Comparison of ENCODE assay signal across 15 cellular contexts in the genomic region with DNA sequence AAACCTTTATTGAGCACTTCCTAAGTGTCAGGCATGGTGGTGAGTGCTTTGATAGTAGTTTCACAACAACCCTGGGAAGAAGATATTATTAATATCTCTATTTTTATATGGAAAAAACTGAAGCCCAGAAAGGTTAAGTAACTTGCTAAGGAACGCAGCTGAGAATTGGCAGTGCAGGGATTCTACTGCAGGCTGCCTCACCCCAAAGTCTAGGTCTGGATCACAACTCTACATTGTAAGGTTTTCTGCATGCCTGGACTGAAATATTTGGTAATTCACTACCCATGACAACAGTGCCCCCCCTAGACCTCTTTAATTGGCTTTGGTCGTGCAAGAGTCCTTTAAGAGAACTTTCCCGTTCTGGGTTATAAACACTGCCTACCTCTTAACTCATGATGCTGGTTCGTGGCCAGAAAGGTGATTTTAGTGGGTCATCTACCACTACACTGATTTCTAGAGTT.
DNase-seq lines count a peak whose midpoint lies in the region; FAIRE-seq and TF ChIP-seq lines count a peak whose summit lies in the region.
"Had no signal": no experiment of that assay in that cellular context is flagged by ENCODE, and none has a peak within 500 bp of the region (broad histone marks: within the 10 kb centered on the region; RNA-seq: fewer than 3 reads in every experiment).

No MANE protein-coding gene starts in this region.

- DNase-seq in AG10803 (ENCODE audit: low read depth) (peak; percentile 59), HS-5 (ENCODE audit: low read depth) (peak; percentile 6), amniotic epithelial cell (ENCODE audit: low read depth) (peak; percentile 23), keratinocyte (ENCODE audit: low read depth, low spot score) (no peak), transverse colon (no peak), germinal center (ENCODE audit: low spot score) (no peak), NCI-H2227 treated with DMSO at 0.1 percent for 48 hours (lab: John Stamatoyannopoulos, UW) (no peak), ecto neural progenitor cell (ENCODE audit: low spot score) (no peak)
- DNase-seq: DND-41, glutamatergic neuron, NCI-H1092 treated with DMSO at 0.1 percent for 48 hours, upper lobe of left lung had no signal

- H2AFZ ChIP-seq in keratinocyte (ENCODE audit: control insufficient read depth, low read length), result peak overlapping the region; percentile 5

- no peak overlapping the region for H3K4me3 ChIP-seq in AG10803 (ENCODE audit: low read length)
- peak overlapping the region in 2 of 3 experiments; percentile 5 to 56 for H3K4me3 ChIP-seq in keratinocyte (ENCODE audit: control insufficient read depth in 2 of 3, extremely low read depth in 1 of 3, insufficient read depth in 2 of 3, low read depth in 1 of 3, low read length in 3 of 3)
- no peak overlapping the region for H3K4me3 ChIP-seq in transverse colon
- H3K4me3 ChIP-seq: BLaER1, upper lobe of left lung had no signal

- H3K27ac ChIP-seq in keratinocyte (ENCODE audit: control insufficient read depth, insufficient read depth, low read length) (peak overlapping the region; percentile 88), transverse colon (no peak overlapping the region)
- H3K27ac ChIP-seq: BLaER1, upper lobe of left lung had no signal

- intact Hi-C loops in transverse colon (cut with DNase I; ENCODE audit: low total_unique reads), result no loop called here

- H3K4me1 ChIP-seq in keratinocyte (ENCODE audit: control insufficient read depth, extremely low read depth, insufficient read depth, low read length), result peaks cover 41% of the 10 kb centered on the region
- H3K4me1 ChIP-seq in transverse colon, result no peaks in the 10 kb centered on the region
- H3K4me1 ChIP-seq: BLaER1, upper lobe of left lung had no signal

- H3K9me3 ChIP-seq in keratinocyte (ENCODE audit: control insufficient read depth, low read depth, low read length) (no peaks in the 10 kb centered on the region), transverse colon (no peaks in the 10 kb centered on the region)
- H3K9me3 ChIP-seq: BLaER1, upper lobe of left lung had no signal

- TF ChIP-seq EP300 in transverse colon (IDR thresholded peaks at IDR 0.05; ENCODE audit: low read depth), result no peak

- H3K9ac ChIP-seq in keratinocyte (ENCODE audit: control insufficient read depth, extremely low read depth, insufficient read depth, low read length), result no peak overlapping the region
- H3K9ac ChIP-seq: BLaER1 had no signal

- H4K20me1 ChIP-seq in keratinocyte (ENCODE audit: control insufficient read depth, extremely low read depth, insufficient read depth, low read length), result no peaks in the 10 kb centered on the region
- H4K20me1 ChIP-seq: BLaER1 had no signal

- dilution Hi-C loops in keratinocyte (cut with MboI; ENCODE audit: extremely low pct_ligation_motif_present, low sequenced_read_pairs), result loop anchor here (25.0 kb wide), 1 partner anchor 117 kb away; no protein-coding TSS in a partner anchor

- peak overlapping the region; percentile 85 for H3K4me2 ChIP-seq in keratinocyte (ENCODE audit: control insufficient read depth, extremely low read depth, insufficient read depth, low read depth, low read length)
- H3K4me2 ChIP-seq: BLaER1 had no signal

- H3K36me3 ChIP-seq in keratinocyte (ENCODE audit: control insufficient read depth in 2 of 2, extremely low read depth in 1 of 2, insufficient read depth in 2 of 2, low read length in 2 of 2), result no peaks in the 10 kb centered on the region
- H3K36me3 ChIP-seq in transverse colon, result no peaks in the 10 kb centered on the region
- H3K36me3 ChIP-seq: BLaER1, upper lobe of left lung had no signal

- in situ Hi-C loops in transverse colon (cut with MboI; ENCODE audit: low pct_ligation_motif_present in 1 of 4, low pct_unique_long_range_greater_than_20kb in 1 of 4, low sequenced_read_pairs in 3 of 4), result no loop called here

- peak; percentile 88 for FAIRE-seq in keratinocyte (lab: Jason Lieb, UNC)
- FAIRE-seq: endometrium, HepG2 had no signal

- no peaks in the 10 kb centered on the region for H3K9me1 ChIP-seq in keratinocyte (ENCODE audit: control insufficient read depth, extremely low read depth, insufficient read depth, low read length)

- no peak for TF ChIP-seq CTCF in AG10803 (conservative IDR thresholded peaks at IDR 0.05; ENCODE audit: low read length)
- peak in 1 of 3 experiments; percentile 25 for TF ChIP-seq CTCF in keratinocyte (optimal IDR thresholded peaks at IDR 0.05 in 1 of 3, IDR thresholded peaks at IDR 0.05 in 1 of 3, conservative IDR thresholded peaks at IDR 0.05 in 1 of 3; ENCODE audit: extremely low read depth in 1 of 3, insufficient read depth in 2 of 3, low read length in 3 of 3)
- TF ChIP-seq CTCF in transverse colon (IDR thresholded peaks at IDR 0.05), result no peak

- no peaks in the 10 kb centered on the region for H3K79me2 ChIP-seq in keratinocyte (ENCODE audit: control insufficient read depth, insufficient read depth, low read length)

- TF ChIP-seq POLR2A in transverse colon (IDR thresholded peaks at IDR 0.05), result no peak

- H3K27me3 ChIP-seq in keratinocyte (ENCODE audit: control insufficient read depth, extremely low read depth, insufficient read depth, low read length), result no peaks in the 10 kb centered on the region
- H3K27me3 ChIP-seq in transverse colon, result no peaks in the 10 kb centered on the region
- H3K27me3 ChIP-seq: BLaER1, upper lobe of left lung had no signal

- 52 to 67% methylated on average over 4 of the region's 4 CpGs for WGBS in transverse colon (ENCODE audit: low coverage in 1 of 2), 2 donors

Comparison
In these comparisons a context has a peak if more than half of its experiments do, and no peak if none do; other contexts are left out.
1. DNase-seq: peak in AG10803 (single experiment), HS-5 (single experiment) and amniotic epithelial cell (single experiment); none in keratinocyte (single experiment), transverse colon (single experiment), germinal center (single experiment), NCI-H2227 treated with DMSO at 0.1 percent for 48 hours (single experiment) and ecto neural progenitor cell (single experiment).
2. H3K4me3 ChIP-seq: peak in keratinocyte (2 of 3); none in AG10803 (single experiment) and transverse colon (0 of 4).